ENCODE assay signal across 14 cellular contexts in genomic region chr11:76798202-76798581, GRCh38. TPM values are rescaled to one million over a fixed set of nuclear protein-coding genes. Genes with fewer than 3 reads are reported as not detected.
DNase-seq lines count a peak whose midpoint lies in the region; ATAC-seq and TF ChIP-seq lines count a peak whose summit lies in the region.
"Had no signal": no experiment of that assay in that cellular context is flagged by ENCODE, and none has a peak within 500 bp of the region (broad histone marks: within the 10 kb centered on the region; RNA-seq: fewer than 3 reads in every experiment).

No MANE protein-coding gene starts in this region.

- TF ChIP-seq EP300 in sigmoid colon (IDR thresholded peaks at IDR 0.05) = no peak

- H3K9me3 Mint-ChIP-seq in immature natural killer cell = no peaks in the 10 kb centered on the region

- peaks cover 0 to 2% (median 1%) of the 10 kb centered on the region in 3 donors for H3K27me3 Mint-ChIP-seq in immature natural killer cell (ENCODE audit: low read depth in 3 of 3)

- H3K27ac ChIP-seq in RWPE2 (ENCODE audit: poor library complexity, severe bottlenecking) (peak overlapping the region; percentile 34), sigmoid colon (peak overlapping the region in 1 of 4 donors; percentile 46)

- H3K9me3 ChIP-seq in RWPE2 (ENCODE audit: severe bottlenecking) (no peaks in the 10 kb centered on the region), sigmoid colon (no peaks in the 10 kb centered on the region)

- peak overlapping the region in 1 of 6 donors; percentile 24 for H3K27ac Mint-ChIP-seq in immature natural killer cell

- H3K4me3 ChIP-seq in RWPE2 (ENCODE audit: severe bottlenecking) (no peak overlapping the region), sigmoid colon (no peak overlapping the region)

- no peak for ATAC-seq in RWPE2 (ENCODE audit: low read depth)
- ATAC-seq in GM19463 (IDR thresholded peaks at IDR 0.05; ENCODE audit: unreplicated experiment) = no peak
- no peak for ATAC-seq in HG03460 (IDR thresholded peaks at IDR 0.05; ENCODE audit: unreplicated experiment)

- H3K4me3 Mint-ChIP-seq in immature natural killer cell = peak overlapping the region in 4 of 5 donors; percentile 7 to 67 (median 36)

- TF ChIP-seq CTCF in RWPE2 (IDR thresholded peaks at IDR 0.05; ENCODE audit: poor library complexity, severe bottlenecking) (no peak), sigmoid colon (IDR thresholded peaks at IDR 0.05) (no peak)

- WGBS in sigmoid colon, 2 donors = 81 to 92% methylated on average over 5 of the region's 5 CpGs

- H3K27me3 ChIP-seq in RWPE2 (ENCODE audit: insufficient read depth, poor library complexity, severe bottlenecking) (no peaks in the 10 kb centered on the region), sigmoid colon (no peaks in the 10 kb centered on the region)

- DNase-seq in AG08396 (ENCODE audit: low spot score) = peak; percentile 5
- no peak for DNase-seq in RWPE2 (ENCODE audit: low spot score)
- no peak for DNase-seq in immature natural killer cell
- peak; percentile 61 for DNase-seq in sigmoid colon
- DNase-seq in NCI-H146 treated with DMSO at 0.1 percent for 48 hours (lab: John Stamatoyannopoulos, UW; ENCODE audit: unreplicated experiment) = no peak
- DNase-seq in LoVo (ENCODE audit: low spot score) = no peak
- DNase-seq: activated effector memory CD4-positive, alpha-beta T cell treated with Interleukin-2 at 50 U/mL for 16 hours; mammary epithelial cell; NCI-H2029; NCI-H526; PC-3; WERI-Rb-1 had no signal

- peaks cover 23% of the 10 kb centered on the region for H3K36me3 ChIP-seq in RWPE2 (ENCODE audit: low read depth)
- no peaks in the 10 kb centered on the region for H3K36me3 ChIP-seq in sigmoid colon

- peaks cover 13% of the 10 kb centered on the region for H3K4me1 ChIP-seq in RWPE2 (ENCODE audit: insufficient read depth, poor library complexity, severe bottlenecking)
- peaks cover 0 to 21% (median 12%) of the 10 kb centered on the region in 4 donors for H3K4me1 ChIP-seq in sigmoid colon

- TF ChIP-seq POLR2A in sigmoid colon (IDR thresholded peaks at IDR 0.05) = no peak

- H3K4me1 Mint-ChIP-seq in immature natural killer cell = peaks cover 0 to 9% of the 10 kb centered on the region in 2 donors

- intact Hi-C loops in sigmoid colon (cut with DNase I) = no loop called here

- no peaks in the 10 kb centered on the region for H3K36me3 Mint-ChIP-seq in immature natural killer cell

RNA-seq across cellular contexts. Expression of gene TSKU, which starts 15.0 kb away (rescaled TPM):
- not detected for polyA plus RNA-seq in immature natural killer cell
- total RNA-seq in sigmoid colon = 10 to 100 TPM; 12.8 to 20.8 (median 20.4) TPM
- polyA plus RNA-seq in sigmoid colon = 10 to 100 TPM; 16.2 to 24.6 (median 23.4) TPM

Comparison
In these comparisons a context has a peak if more than half of its experiments do, and no peak if none do; other contexts are left out.
1. DNase-seq: peak in AG08396 (single experiment) and sigmoid colon (single experiment); none in RWPE2 (single experiment), immature natural killer cell (0 of 3), NCI-H146 treated with DMSO at 0.1 percent for 48 hours (single experiment) and LoVo (single experiment).
2. RNA of gene TSKU, which starts 15.0 kb away (polyA plus RNA-seq): 16.2 to 24.6 TPM in sigmoid colon; not detected in immature natural killer cell; every median in the first group is over 10 times any median in the second.